In genomic region chr19:48899781-48900476, GRCh38 we compare ENCODE assay signal across 1 cellular context.
TF ChIP-seq lines count a peak whose summit lies in the region.

Gene NUCB1 (plus strand): TSS chr19:48900312. CDS start chr19:48900797, 485 bp downstream.

TF ChIP-seq in HepG2, 621 proteins besides CTCF, POLR2A, EP300 and RAD21 (continued from another document and continues in another):
- no peak for TF ChIP-seq CEBPZ (IDR thresholded peaks at IDR 0.05; ENCODE audit: low read length)
- no peak for TF ChIP-seq ZNF549 (CRISPR knock-in tag; IDR thresholded peaks at IDR 0.05)
- TF ChIP-seq TEF (CRISPR knock-in tag; IDR thresholded peaks at IDR 0.05): no peak
- no peak for TF ChIP-seq PHB2 (IDR thresholded peaks at IDR 0.05; ENCODE audit: partially characterized antibody)
- TF ChIP-seq, protein P1, sequence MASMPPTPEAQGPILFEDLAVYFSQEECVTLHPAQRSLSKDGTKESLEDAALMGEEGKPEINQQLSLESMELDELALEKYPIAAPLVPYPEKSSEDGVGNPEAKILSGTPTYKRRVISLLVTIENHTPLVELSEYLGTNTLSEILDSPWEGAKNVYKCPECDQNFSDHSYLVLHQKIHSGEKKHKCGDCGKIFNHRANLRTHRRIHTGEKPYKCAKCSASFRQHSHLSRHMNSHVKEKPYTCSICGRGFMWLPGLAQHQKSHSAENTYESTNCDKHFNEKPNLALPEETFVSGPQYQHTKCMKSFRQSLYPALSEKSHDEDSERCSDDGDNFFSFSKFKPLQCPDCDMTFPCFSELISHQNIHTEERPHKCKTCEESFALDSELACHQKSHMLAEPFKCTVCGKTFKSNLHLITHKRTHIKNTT (CRISPR knock-in tag; IDR thresholded peaks at IDR 0.05): no peak
- TF ChIP-seq, protein P2, sequence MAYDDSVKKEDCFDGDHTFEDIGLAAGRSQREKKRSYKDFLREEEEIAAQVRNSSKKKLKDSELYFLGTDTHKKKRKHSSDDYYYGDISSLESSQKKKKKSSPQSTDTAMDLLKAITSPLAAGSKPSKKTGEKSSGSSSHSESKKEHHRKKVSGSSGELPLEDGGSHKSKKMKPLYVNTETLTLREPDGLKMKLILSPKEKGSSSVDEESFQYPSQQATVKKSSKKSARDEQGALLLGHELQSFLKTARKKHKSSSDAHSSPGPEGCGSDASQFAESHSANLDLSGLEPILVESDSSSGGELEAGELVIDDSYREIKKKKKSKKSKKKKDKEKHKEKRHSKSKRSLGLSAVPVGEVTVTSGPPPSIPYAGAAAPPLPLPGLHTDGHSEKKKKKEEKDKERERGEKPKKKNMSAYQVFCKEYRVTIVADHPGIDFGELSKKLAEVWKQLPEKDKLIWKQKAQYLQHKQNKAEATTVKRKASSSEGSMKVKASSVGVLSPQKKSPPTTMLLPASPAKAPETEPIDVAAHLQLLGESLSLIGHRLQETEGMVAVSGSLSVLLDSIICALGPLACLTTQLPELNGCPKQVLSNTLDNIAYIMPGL (CRISPR knock-in tag; IDR thresholded peaks at IDR 0.05; ENCODE audit: borderline replicate concordance in 1 of 2, low read depth in 1 of 2): peak; percentile 49 to 57; a peak in 1 of 4 replicates
- TF ChIP-seq GFI1 (CRISPR knock-in tag; IDR thresholded peaks at IDR 0.05; ENCODE audit: borderline replicate concordance): peak; percentile 47; the same call in 1 of the 2 replicates
- TF ChIP-seq KLF11 (CRISPR knock-in tag; IDR thresholded peaks at IDR 0.05): peak; percentile 42; the same call in 1 of the 2 replicates
- no peak for TF ChIP-seq AKAP8 (CRISPR knock-in tag; IDR thresholded peaks at IDR 0.05)
- no peak for TF ChIP-seq ZNF337 (CRISPR knock-in tag; IDR thresholded peaks at IDR 0.05; ENCODE audit: borderline replicate concordance, low read depth)
- TF ChIP-seq GATA4 (IDR thresholded peaks at IDR 0.05; ENCODE audit: borderline replicate concordance, low read depth): no peak
- TF ChIP-seq ESRRA (CRISPR knock-in tag; IDR thresholded peaks at IDR 0.05; ENCODE audit: low read depth): 0 out of 2 replicates have a peak, but pooled peaks have one; percentile 18
- TF ChIP-seq, protein P3, sequence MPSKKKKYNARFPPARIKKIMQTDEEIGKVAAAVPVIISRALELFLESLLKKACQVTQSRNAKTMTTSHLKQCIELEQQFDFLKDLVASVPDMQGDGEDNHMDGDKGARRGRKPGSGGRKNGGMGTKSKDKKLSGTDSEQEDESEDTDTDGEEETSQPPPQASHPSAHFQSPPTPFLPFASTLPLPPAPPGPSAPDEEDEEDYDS (CRISPR knock-in tag; IDR thresholded peaks at IDR 0.05): peak; percentile 79
- TF ChIP-seq, protein P4, sequence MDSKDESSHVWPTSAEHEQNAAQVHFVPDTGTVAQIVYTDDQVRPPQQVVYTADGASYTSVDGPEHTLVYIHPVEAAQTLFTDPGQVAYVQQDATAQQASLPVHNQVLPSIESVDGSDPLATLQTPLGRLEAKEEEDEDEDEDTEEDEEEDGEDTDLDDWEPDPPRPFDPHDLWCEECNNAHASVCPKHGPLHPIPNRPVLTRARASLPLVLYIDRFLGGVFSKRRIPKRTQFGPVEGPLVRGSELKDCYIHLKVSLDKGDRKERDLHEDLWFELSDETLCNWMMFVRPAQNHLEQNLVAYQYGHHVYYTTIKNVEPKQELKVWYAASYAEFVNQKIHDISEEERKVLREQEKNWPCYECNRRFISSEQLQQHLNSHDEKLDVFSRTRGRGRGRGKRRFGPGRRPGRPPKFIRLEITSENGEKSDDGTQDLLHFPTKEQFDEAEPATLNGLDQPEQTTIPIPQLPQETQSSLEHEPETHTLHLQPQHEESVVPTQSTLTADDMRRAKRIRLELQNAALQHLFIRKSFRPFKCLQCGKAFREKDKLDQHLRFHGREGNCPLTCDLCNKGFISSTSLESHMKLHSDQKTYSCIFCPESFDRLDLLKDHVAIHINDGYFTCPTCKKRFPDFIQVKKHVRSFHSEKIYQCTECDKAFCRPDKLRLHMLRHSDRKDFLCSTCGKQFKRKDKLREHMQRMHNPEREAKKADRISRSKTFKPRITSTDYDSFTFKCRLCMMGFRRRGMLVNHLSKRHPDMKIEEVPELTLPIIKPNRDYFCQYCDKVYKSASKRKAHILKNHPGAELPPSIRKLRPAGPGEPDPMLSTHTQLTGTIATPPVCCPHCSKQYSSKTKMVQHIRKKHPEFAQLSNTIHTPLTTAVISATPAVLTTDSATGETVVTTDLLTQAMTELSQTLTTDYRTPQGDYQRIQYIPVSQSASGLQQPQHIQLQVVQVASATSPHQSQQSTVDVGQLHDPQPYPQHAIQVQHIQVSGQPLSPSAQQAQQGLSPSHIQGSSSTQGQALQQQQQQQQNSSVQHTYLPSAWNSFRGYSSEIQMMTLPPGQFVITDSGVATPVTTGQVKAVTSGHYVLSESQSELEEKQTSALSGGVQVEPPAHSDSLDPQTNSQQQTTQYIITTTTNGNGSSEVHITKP (CRISPR knock-in tag; IDR thresholded peaks at IDR 0.05; ENCODE audit: low read depth): peak; percentile 51; the same call in 1 of the 2 replicates
- TF ChIP-seq ZNF547 (CRISPR knock-in tag; IDR thresholded peaks at IDR 0.05): peak; percentile 66; the same call in 1 of the 2 replicates
- peak; percentile 33 for TF ChIP-seq TEAD3 (CRISPR knock-in tag; optimal IDR thresholded peaks at IDR 0.05; ENCODE audit: borderline replicate concordance)
- TF ChIP-seq MED8 (CRISPR knock-in tag; IDR thresholded peaks at IDR 0.05; ENCODE audit: insufficient replicate concordance): peak; percentile 40
- peak; percentile 38 for TF ChIP-seq ASH2L (IDR thresholded peaks at IDR 0.05; ENCODE audit: insufficient read length, low read depth, low read length)
- TF ChIP-seq ZNF607 (CRISPR knock-in tag; IDR thresholded peaks at IDR 0.05; ENCODE audit: borderline replicate concordance): 0 out of 2 replicates have a peak, but pooled peaks have one; percentile 27
- TF ChIP-seq, protein P5, sequence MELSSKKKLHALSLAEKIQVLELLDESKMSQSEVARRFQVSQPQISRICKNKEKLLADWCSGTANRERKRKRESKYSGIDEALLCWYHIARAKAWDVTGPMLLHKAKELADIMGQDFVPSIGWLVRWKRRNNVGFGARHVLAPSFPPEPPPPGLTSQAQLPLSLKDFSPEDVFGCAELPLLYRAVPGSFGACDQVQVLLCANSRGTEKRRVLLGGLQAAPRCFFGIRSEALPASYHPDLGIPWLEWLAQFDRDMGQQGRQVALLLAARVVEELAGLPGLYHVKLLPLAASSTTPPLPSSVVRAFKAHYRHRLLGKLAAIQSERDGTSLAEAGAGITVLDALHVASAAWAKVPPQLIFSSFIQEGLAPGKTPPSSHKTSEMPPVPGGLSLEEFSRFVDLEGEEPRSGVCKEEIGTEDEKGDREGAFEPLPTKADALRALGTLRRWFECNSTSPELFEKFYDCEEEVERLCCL (CRISPR knock-in tag; IDR thresholded peaks at IDR 0.05; ENCODE audit: borderline replicate concordance): no peak
- no peak for TF ChIP-seq MAFG (CRISPR knock-in tag; IDR thresholded peaks at IDR 0.05)
- TF ChIP-seq ZNF703 (CRISPR knock-in tag; IDR thresholded peaks at IDR 0.05; ENCODE audit: borderline replicate concordance): no peak
- peak; percentile 82 for TF ChIP-seq ZFP90 (CRISPR knock-in tag; IDR thresholded peaks at IDR 0.05; ENCODE audit: borderline replicate concordance)
- no peak for TF ChIP-seq TMF1 (CRISPR knock-in tag; IDR thresholded peaks at IDR 0.05; ENCODE audit: low read depth)
- TF ChIP-seq NFKBIZ (CRISPR knock-in tag; IDR thresholded peaks at IDR 0.05): 0 out of 2 replicates have a peak, but pooled peaks have one; percentile 33
- TF ChIP-seq, protein P6, sequence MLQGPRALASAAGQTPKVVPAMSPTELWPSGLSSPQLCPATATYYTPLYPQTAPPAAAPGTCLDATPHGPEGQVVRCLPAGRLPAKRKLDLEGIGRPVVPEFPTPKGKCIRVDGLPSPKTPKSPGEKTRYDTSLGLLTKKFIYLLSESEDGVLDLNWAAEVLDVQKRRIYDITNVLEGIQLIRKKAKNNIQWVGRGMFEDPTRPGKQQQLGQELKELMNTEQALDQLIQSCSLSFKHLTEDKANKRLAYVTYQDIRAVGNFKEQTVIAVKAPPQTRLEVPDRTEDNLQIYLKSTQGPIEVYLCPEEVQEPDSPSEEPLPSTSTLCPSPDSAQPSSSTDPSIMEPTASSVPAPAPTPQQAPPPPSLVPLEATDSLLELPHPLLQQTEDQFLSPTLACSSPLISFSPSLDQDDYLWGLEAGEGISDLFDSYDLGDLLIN (CRISPR knock-in tag; IDR thresholded peaks at IDR 0.05; ENCODE audit: borderline replicate concordance): no peak
- peak; percentile 57; the same call in 1 of the 2 replicates for TF ChIP-seq YEATS4 (CRISPR knock-in tag; IDR thresholded peaks at IDR 0.05; ENCODE audit: borderline replicate concordance)
- TF ChIP-seq ZNF274 (CRISPR knock-in tag; IDR thresholded peaks at IDR 0.05): 0 out of 2 replicates have a peak, but pooled peaks have one; percentile 58
- TF ChIP-seq ZNF850 (CRISPR knock-in tag; conservative IDR thresholded peaks at IDR 0.05): no peak
- peak; percentile 56; the same call in 1 of the 2 replicates for TF ChIP-seq ARID4A (CRISPR knock-in tag; IDR thresholded peaks at IDR 0.05; ENCODE audit: borderline replicate concordance)
- no peak for TF ChIP-seq NFIC (IDR thresholded peaks at IDR 0.05; ENCODE audit: low read length)
- TF ChIP-seq SNAI1 (CRISPR knock-in tag; IDR thresholded peaks at IDR 0.05; ENCODE audit: borderline replicate concordance): 0 out of 2 replicates have a peak, but pooled peaks have one; percentile 35
- TF ChIP-seq, protein P7, sequence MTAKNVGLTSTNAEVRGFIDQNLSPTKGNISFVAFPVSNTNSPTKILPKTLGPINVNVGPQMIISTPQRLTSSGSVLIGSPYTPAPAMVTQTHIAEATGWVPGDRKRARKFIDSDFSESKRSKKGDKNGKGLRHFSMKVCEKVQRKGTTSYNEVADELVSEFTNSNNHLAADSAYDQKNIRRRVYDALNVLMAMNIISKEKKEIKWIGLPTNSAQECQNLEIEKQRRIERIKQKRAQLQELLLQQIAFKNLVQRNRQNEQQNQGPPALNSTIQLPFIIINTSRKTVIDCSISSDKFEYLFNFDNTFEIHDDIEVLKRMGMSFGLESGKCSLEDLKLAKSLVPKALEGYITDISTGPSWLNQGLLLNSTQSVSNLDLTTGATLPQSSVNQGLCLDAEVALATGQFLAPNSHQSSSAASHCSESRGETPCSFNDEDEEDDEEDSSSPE (CRISPR knock-in tag; IDR thresholded peaks at IDR 0.05): peak; percentile 92
- 0 out of 2 replicates have a peak, but pooled peaks have one; percentile 18 for TF ChIP-seq SNAPC2 (CRISPR knock-in tag; IDR thresholded peaks at IDR 0.05)
- TF ChIP-seq ZIK1 (CRISPR knock-in tag; IDR thresholded peaks at IDR 0.05; ENCODE audit: borderline replicate concordance, low read depth): no peak
- TF ChIP-seq ZFP41 (CRISPR knock-in tag; IDR thresholded peaks at IDR 0.05; ENCODE audit: borderline replicate concordance): no peak
- peak; percentile 67 for TF ChIP-seq HOXA3 (CRISPR knock-in tag; IDR thresholded peaks at IDR 0.05)
